ENCODE assay signal across 1 cellular context in genomic region chr21:17799414-17800164, GRCh38.
TF ChIP-seq lines count a peak whose summit lies in the region.

No MANE protein-coding gene starts in this region.

TF ChIP-seq in SK-N-SH, 30 proteins besides CTCF, POLR2A, EP300 and RAD21 (continued from another document):
- TF ChIP-seq USF1 (IDR thresholded peaks at IDR 0.05; ENCODE audit: borderline replicate concordance, low read depth) (no peak), ZBTB33 (IDR thresholded peaks at IDR 0.05; ENCODE audit: borderline replicate concordance, low read depth) (no peak), NFIC (IDR thresholded peaks at IDR 0.05; ENCODE audit: borderline replicate concordance) (no peak), TAF1 (IDR thresholded peaks at IDR 0.05; ENCODE audit: borderline replicate concordance, low read depth, low read length) (no peak), MEF2A (IDR thresholded peaks at IDR 0.05; ENCODE audit: borderline replicate concordance, low read depth) (no peak), ELF1 (IDR thresholded peaks at IDR 0.05) (no peak), YY1 (IDR thresholded peaks at IDR 0.05; ENCODE audit: low read depth) (no peak)
